Comparison of ENCODE assay signal across 16 cellular contexts in genomic region chr4:84804126-84804525, GRCh38.
DNase-seq lines count a peak whose midpoint lies in the region; ATAC-seq, FAIRE-seq and TF ChIP-seq lines count a peak whose summit lies in the region.
"Had no signal": no experiment of that assay in that cellular context is flagged by ENCODE, and none has a peak within 500 bp of the region (broad histone marks: within the 10 kb centered on the region; RNA-seq: fewer than 3 reads in every experiment).

No MANE protein-coding gene starts in this region.

- no peaks in the 10 kb centered on the region for H3K27me3 ChIP-seq in lower lobe of right lung (ENCODE audit: low read depth)
- no peaks in the 10 kb centered on the region for H3K27me3 ChIP-seq in gastroesophageal sphincter
- H3K27me3 ChIP-seq: body of pancreas, dorsolateral prefrontal cortex had no signal

- H3K4me3 ChIP-seq in fibroblast of pulmonary artery (replicated peaks; ENCODE audit: low read depth, low read length) = no peak overlapping the region
- H3K4me3 ChIP-seq in kidney (ENCODE audit: low read length in 2 of 2) = no peak overlapping the region
- H3K4me3 ChIP-seq in lower lobe of right lung = no peak overlapping the region
- no peak overlapping the region for H3K4me3 ChIP-seq in gastroesophageal sphincter
- H3K4me3 ChIP-seq: body of pancreas had no signal

- H3K9ac ChIP-seq in kidney (ENCODE audit: low read length in 2 of 2) = no peak overlapping the region

- no peaks in the 10 kb centered on the region for H3K9me3 ChIP-seq in kidney (ENCODE audit: control insufficient read depth in 1 of 2, low read length in 2 of 2)
- H3K9me3 ChIP-seq in lower lobe of right lung = no peaks in the 10 kb centered on the region
- no peaks in the 10 kb centered on the region for H3K9me3 ChIP-seq in gastroesophageal sphincter
- H3K9me3 ChIP-seq: body of pancreas had no signal

- H3K27ac ChIP-seq in kidney (ENCODE audit: low read depth in 2 of 2, low read length in 2 of 2) = no peak overlapping the region
- H3K27ac ChIP-seq in lower lobe of right lung = no peak overlapping the region
- H3K27ac ChIP-seq in gastroesophageal sphincter = no peak overlapping the region
- H3K27ac ChIP-seq: body of pancreas had no signal

- DNase-seq in ELR (ENCODE audit: low read depth) = peak; percentile 26
- peak; percentile 17 for DNase-seq in amniotic epithelial cell (ENCODE audit: low read depth)
- DNase-seq in fibroblast of pulmonary artery (ENCODE audit: low read depth) = peak; percentile 71
- DNase-seq in putamen (ENCODE audit: low spot score) = peak; percentile 50
- DNase-seq in kidney = no peak
- DNase-seq in lower lobe of right lung = no peak
- no peak for DNase-seq in NCI-H82 (lab: John Stamatoyannopoulos, UW)
- DNase-seq: activated CD4-positive, alpha-beta T cell treated with anti-CD3 and anti-CD28 coated beads, Interleukin-2, amount 50 U/mL, for 1 hour; activated naive CD4-positive, alpha-beta T cell treated with Interleukin-2 at 50 U/mL for 16 hours; body of pancreas; NCI-H2081 treated with DMSO at 0.1 percent for 48 hours; NCI-H526 treated with DMSO at 0.1 percent for 48 hours; retina; stimulated activated CD4-positive, alpha-beta T cell treated with anti-CD3 and anti-CD28 coated beads, Interleukin-1b, Interleukin-23, amount 100 ng/mL, for 48 hours had no signal

- TF ChIP-seq EP300 in gastroesophageal sphincter (IDR thresholded peaks at IDR 0.05) = no peak

- TF ChIP-seq POLR2A in gastroesophageal sphincter (IDR thresholded peaks at IDR 0.05) = no peak

- ATAC-seq in lower lobe of right lung (no peak), gastroesophageal sphincter (no peak)
- ATAC-seq: body of pancreas had no signal

- intact Hi-C loops in kidney (cut with DNase I) (no loop called here), lower lobe of right lung (cut with DNase I) (no loop called here)

- no peak for FAIRE-seq in kidney (lab: Jason Lieb, UNC)

- H3K36me3 ChIP-seq in kidney (ENCODE audit: control insufficient read depth in 1 of 2, insufficient read depth in 2 of 2, low read length in 2 of 2) (peaks cover 26 to 28% of the 10 kb centered on the region in 2 donors), lower lobe of right lung (peaks cover 55% of the 10 kb centered on the region), gastroesophageal sphincter (peaks cover 0 to 50% of the 10 kb centered on the region in 2 donors)

- TF ChIP-seq CTCF in fibroblast of pulmonary artery (IDR thresholded peaks at IDR 0.05; ENCODE audit: low read length, missing control alignments) (no peak), kidney (IDR thresholded peaks at IDR 0.05; ENCODE audit: borderline replicate concordance, extremely low read depth, insufficient read depth) (no peak), lower lobe of right lung (IDR thresholded peaks at IDR 0.05) (no peak), gastroesophageal sphincter (IDR thresholded peaks at IDR 0.05) (no peak)

- 36 to 75% methylated on average over 4 of the region's 4 CpGs for WGBS in gastroesophageal sphincter (ENCODE audit: low coverage in 1 of 2), 2 donors

- H3K4me1 ChIP-seq in kidney (ENCODE audit: control insufficient read depth in 1 of 2, insufficient read depth in 1 of 2, low read depth in 1 of 2, low read length in 2 of 2) (no peaks in the 10 kb centered on the region), lower lobe of right lung (no peaks in the 10 kb centered on the region), gastroesophageal sphincter (peaks cover 0 to 8% (median 0%) of the 10 kb centered on the region in 3 donors)
- H3K4me1 ChIP-seq: body of pancreas had no signal

Comparison
In these comparisons a context has a peak if more than half of its experiments do, and no peak if none do; other contexts are left out.
1. DNase-seq: peak in ELR (single experiment), amniotic epithelial cell (single experiment), fibroblast of pulmonary artery (single experiment) and putamen (single experiment); none in kidney (single experiment), lower lobe of right lung (single experiment) and NCI-H82 (single experiment).